2 cellular contexts compared by ENCODE assay signal in genomic region chr2:112884869-112885502, GRCh38.
A peak's percentile ranks its signal among the peaks of the same experiment; 100 is the strongest.
TF ChIP-seq lines count a peak whose summit lies in the region.

No MANE protein-coding gene starts in this region.

TF ChIP-seq in Ishikawa, 13 proteins besides CTCF, POLR2A, EP300 and RAD21 (continued from another document):
- TF ChIP-seq ZBTB7A (IDR thresholded peaks at IDR 0.05; ENCODE audit: low read depth) = no peak
- TF ChIP-seq TEAD4 (IDR thresholded peaks at IDR 0.05) = no peak
- no peak for TF ChIP-seq MAX (IDR thresholded peaks at IDR 0.05)
- no peak for TF ChIP-seq TCF12 (IDR thresholded peaks at IDR 0.05; ENCODE audit: low read depth)
- TF ChIP-seq REST (IDR thresholded peaks at IDR 0.05; ENCODE audit: low read depth) = no peak

TF ChIP-seq in HepG2, 621 proteins besides CTCF, POLR2A, EP300 and RAD21 (continued from another document and continues in another):
- TF ChIP-seq ZNF318 (CRISPR knock-in tag; IDR thresholded peaks at IDR 0.05) (no peak), STAG1 (CRISPR knock-in tag; IDR thresholded peaks at IDR 0.05) (peak; percentile 97), ZBTB10 (CRISPR knock-in tag; IDR thresholded peaks at IDR 0.05; ENCODE audit: borderline replicate concordance) (no peak), ZNF574 (CRISPR knock-in tag; IDR thresholded peaks at IDR 0.05) (0 out of 2 replicates have a peak, but pooled peaks have one; percentile 24), ZFP36 (IDR thresholded peaks at IDR 0.05; ENCODE audit: borderline replicate concordance, low read depth, low read length, partially characterized antibody) (no peak), IRF2 (CRISPR knock-in tag; IDR thresholded peaks at IDR 0.05) (peak; percentile 58; the same call in 1 of the 2 replicates), FUBP1 (CRISPR knock-in tag; IDR thresholded peaks at IDR 0.05; ENCODE audit: borderline replicate concordance) (no peak), JUN (CRISPR knock-in tag; IDR thresholded peaks at IDR 0.05) (no peak), ZNF44 (CRISPR knock-in tag; IDR thresholded peaks at IDR 0.05) (0 out of 2 replicates have a peak, but pooled peaks have one; percentile 66), XRCC5 (optimal IDR thresholded peaks at IDR 0.05; ENCODE audit: low read length) (peak; percentile 43), ZNF460 (CRISPR knock-in tag; IDR thresholded peaks at IDR 0.05; ENCODE audit: borderline replicate concordance) (no peak), NAIF1 (CRISPR knock-in tag; IDR thresholded peaks at IDR 0.05; ENCODE audit: borderline replicate concordance) (no peak), ZNF205 (CRISPR knock-in tag; IDR thresholded peaks at IDR 0.05) (0 out of 2 replicates have a peak, but pooled peaks have one; percentile 51), ZNF710 (CRISPR knock-in tag; IDR thresholded peaks at IDR 0.05; ENCODE audit: borderline replicate concordance) (no peak), SMAD3 (CRISPR knock-in tag; IDR thresholded peaks at IDR 0.05) (peak; percentile 90), ZNF580 (CRISPR knock-in tag; IDR thresholded peaks at IDR 0.05; ENCODE audit: borderline replicate concordance, low read depth) (peak; percentile 99), ZKSCAN1 (IDR thresholded peaks at IDR 0.05; ENCODE audit: low read length) (no peak), SOX5 (CRISPR knock-in tag; IDR thresholded peaks at IDR 0.05; ENCODE audit: borderline replicate concordance) (peak; percentile 20; the same call in 1 of the 2 replicates), KDM3A (CRISPR knock-in tag; IDR thresholded peaks at IDR 0.05; ENCODE audit: low read depth) (0 out of 2 replicates have a peak, but pooled peaks have one; percentile 55), KLF16 (CRISPR knock-in tag; IDR thresholded peaks at IDR 0.05) (peak in 1 of 2 experiments; percentile 41; a peak in 1 of 4 replicates), TBP (CRISPR knock-in tag; IDR thresholded peaks at IDR 0.05) (no peak), SALL1 (CRISPR knock-in tag; IDR thresholded peaks at IDR 0.05) (peak; percentile 45; the same call in 1 of the 2 replicates), MXI1 (IDR thresholded peaks at IDR 0.05; ENCODE audit: borderline replicate concordance, low read depth, low read length) (peak; percentile 42; the same call in 1 of the 3 replicates), ZNF598 (CRISPR knock-in tag; IDR thresholded peaks at IDR 0.05; ENCODE audit: borderline replicate concordance) (0 out of 2 replicates have a peak, but pooled peaks have one; percentile 39), ERF (CRISPR knock-in tag; IDR thresholded peaks at IDR 0.05) (peak; percentile 49; the same call in 1 of the 2 replicates), HDAC2 (CRISPR knock-in tag; IDR thresholded peaks at IDR 0.05) (0 out of 2 replicates have a peak, but pooled peaks have one; percentile 32), MTA1 (CRISPR knock-in tag; IDR thresholded peaks at IDR 0.05; ENCODE audit: borderline replicate concordance) (no peak), ZNF34 (CRISPR knock-in tag; IDR thresholded peaks at IDR 0.05; ENCODE audit: borderline replicate concordance) (no peak), TEAD2 (CRISPR knock-in tag; IDR thresholded peaks at IDR 0.05) (no peak), RARA (CRISPR knock-in tag; IDR thresholded peaks at IDR 0.05) (peak; percentile 72), KLF11 (CRISPR knock-in tag; IDR thresholded peaks at IDR 0.05) (0 out of 2 replicates have a peak, but pooled peaks have one; percentile 48), CHD4 (IDR thresholded peaks at IDR 0.05; ENCODE audit: borderline replicate concordance, low read length) (0 out of 2 replicates have a peak, but pooled peaks have one; percentile 40), HMG20A (CRISPR knock-in tag; IDR thresholded peaks at IDR 0.05; ENCODE audit: borderline replicate concordance) (peak; percentile 34; the same call in 1 of the 2 replicates), NR2F6 (IDR thresholded peaks at IDR 0.05) (no peak), NR2F6 (CRISPR knock-in tag; IDR thresholded peaks at IDR 0.05) (peak; percentile 72), ZNF274 (CRISPR knock-in tag; IDR thresholded peaks at IDR 0.05) (0 out of 2 replicates have a peak, but pooled peaks have one; percentile 26), CBX1 (IDR thresholded peaks at IDR 0.05; ENCODE audit: low read depth) (peak; percentile 71), ZNF136 (CRISPR knock-in tag; IDR thresholded peaks at IDR 0.05; ENCODE audit: low read depth) (0 out of 2 replicates have a peak, but pooled peaks have one; percentile 42), HMGXB4 (CRISPR knock-in tag; IDR thresholded peaks at IDR 0.05; ENCODE audit: borderline replicate concordance in 1 of 2, low read depth in 1 of 2) (peak in 1 of 2 experiments; percentile 61; a peak in 1 of 4 replicates)
